Comparison of ENCODE assay signal across 6 cellular contexts in genomic region chr7:48304641-48305040, GRCh38.
"Had no signal": no experiment of that assay in that cellular context is flagged by ENCODE, and none has a peak within 500 bp of the region (broad histone marks: within the 10 kb centered on the region; RNA-seq: fewer than 3 reads in every experiment).

No MANE protein-coding gene starts in this region.

- H3K36me3 Mint-ChIP-seq: IgD-negative memory B cell had no signal

- H3K36me3 ChIP-seq: HAP-1 had no signal

- H3K27me3 Mint-ChIP-seq: IgD-negative memory B cell had no signal

- H3K4me3 Mint-ChIP-seq: HFFc6, IgD-negative memory B cell had no signal

- DNase-seq: GM23248, GOT3, H7, HFFc6 had no signal

- H3K27ac Mint-ChIP-seq: HFFc6, IgD-negative memory B cell had no signal

- H3K9me3 Mint-ChIP-seq: HFFc6 had no signal

- H3K9me3 ChIP-seq: HAP-1 had no signal

- H3K4me3 ChIP-seq: GM23248, HAP-1 had no signal
